Comparison of ENCODE assay signal across 8 cellular contexts in genomic region chr1:120176092-120176855, GRCh38. TPM values are rescaled to one million over a fixed set of nuclear protein-coding genes. Genes with fewer than 3 reads are reported as not detected.
A peak's percentile ranks its signal among the peaks of the same experiment; 100 is the strongest.
DNase-seq lines count a peak whose midpoint lies in the region; ATAC-seq and TF ChIP-seq lines count a peak whose summit lies in the region.

Gene SEC22B (minus strand): TSS chr1:120176520. CDS start chr1:120176381, 139 bp downstream.

- peak; percentile 96 for ATAC-seq in GM21576 (IDR thresholded peaks at IDR 0.05; ENCODE audit: unreplicated experiment)
- peak; percentile 99 for ATAC-seq in mucosa of descending colon

- H3K4me3 ChIP-seq in mucosa of descending colon, result peak within 1 kb of the TSS; percentile 86

- intact Hi-C loops in mucosa of descending colon (cut with DNase I, micrococcal nuclease), result no loop called here

- DNase-seq in DMS114 treated with DMSO at 0.1 percent for 48 hours (lab: John Stamatoyannopoulos, UW; ENCODE audit: unreplicated experiment) (peak; percentile 93), OCI-M1 (lab: John Stamatoyannopoulos, UW) (peak; percentile 98), activated T-cell treated with anti-CD3 and anti-CD28 coated beads for 24 hours (ENCODE audit: low read depth) (peak; percentile 83), epithelial cell of prostate (ENCODE audit: low read depth, low spot score) (peak; percentile 78), mucosa of descending colon (peak; percentile 87 to 92 (median 90))
- peak; percentile 66 to 76 for DNase-seq in stimulated activated CD8-positive, alpha-beta memory T cell treated with anti-CD3 and anti-CD28 coated beads, Interleukin-4, amount 100 ng/mL, for 1 hour (ENCODE audit: low read depth in 2 of 2, low spot score in 1 of 2)

- H3K27ac Mint-ChIP-seq in IgD-negative memory B cell, result peak within 1 kb of the TSS; percentile 89 to 99 (median 97)

- H3K4me1 ChIP-seq in mucosa of descending colon (ENCODE audit: low read depth), result no peaks in the 10 kb centered on the region

- peak within 1 kb of the TSS; percentile 89 for H3K27ac ChIP-seq in epithelial cell of prostate

- no peak for TF ChIP-seq CTCF in mucosa of descending colon (IDR thresholded peaks at IDR 0.05)

- H3K9me3 ChIP-seq in mucosa of descending colon, result no peaks in the 10 kb centered on the region

- H3K27me3 Mint-ChIP-seq in IgD-negative memory B cell, result no peaks in the 10 kb centered on the region

- peaks cover 4 to 20% (median 9%) of the 10 kb centered on the region in 3 donors for H3K4me1 Mint-ChIP-seq in IgD-negative memory B cell

- no peaks in the 10 kb centered on the region for H3K36me3 ChIP-seq in mucosa of descending colon (ENCODE audit: low read depth)

- H3K9me3 Mint-ChIP-seq in IgD-negative memory B cell, result no peaks in the 10 kb centered on the region

- H3K4me3 Mint-ChIP-seq in IgD-negative memory B cell, result peak within 1 kb of the TSS; percentile 97 to 100 (median 100)

- H3K36me3 Mint-ChIP-seq in IgD-negative memory B cell, result peaks cover 2% of the 10 kb centered on the region

RNA-seq across cellular contexts. Expression of gene SEC22B, which starts in this region (rescaled TPM):
- polyA plus RNA-seq in IgD-negative memory B cell, result 15.6 TPM
- total RNA-seq in mucosa of descending colon, result 10 to 100 TPM; 25.0 to 29.2 (median 28.3) TPM

Comparison
In these comparisons a context has a peak if more than half of its experiments do, and no peak if none do; other contexts are left out.
1. Peak in every context shown above with its lines: DNase-seq, ATAC-seq, H3K4me3 ChIP-seq and H3K27ac ChIP-seq.